1 cellular context compared by ENCODE assay signal in genomic region chr1:32666866-32667566, GRCh38.
A peak's percentile ranks its signal among the peaks of the same experiment; 100 is the strongest.
TF ChIP-seq lines count a peak whose summit lies in the region.

No MANE protein-coding gene starts in this region.

TF ChIP-seq in K562, 482 proteins besides CTCF, POLR2A, EP300 and RAD21 (continued from another document):
- TF ChIP-seq, protein P1, sequence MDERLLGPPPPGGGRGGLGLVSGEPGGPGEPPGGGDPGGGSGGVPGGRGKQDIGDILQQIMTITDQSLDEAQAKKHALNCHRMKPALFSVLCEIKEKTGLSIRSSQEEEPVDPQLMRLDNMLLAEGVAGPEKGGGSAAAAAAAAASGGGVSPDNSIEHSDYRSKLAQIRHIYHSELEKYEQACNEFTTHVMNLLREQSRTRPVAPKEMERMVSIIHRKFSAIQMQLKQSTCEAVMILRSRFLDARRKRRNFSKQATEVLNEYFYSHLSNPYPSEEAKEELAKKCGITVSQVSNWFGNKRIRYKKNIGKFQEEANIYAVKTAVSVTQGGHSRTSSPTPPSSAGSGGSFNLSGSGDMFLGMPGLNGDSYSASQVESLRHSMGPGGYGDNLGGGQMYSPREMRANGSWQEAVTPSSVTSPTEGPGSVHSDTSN (CRISPR knock-in tag; IDR thresholded peaks at IDR 0.05; ENCODE audit: low read depth), result no peak
- TF ChIP-seq, protein P1 (tag; conservative IDR thresholded peaks at IDR 0.05; ENCODE audit: low read depth), result 0 out of 2 replicates have a peak, but pooled peaks have one; percentile 37
- TF ChIP-seq HMG20B (CRISPR knock-in tag; IDR thresholded peaks at IDR 0.05), result no peak
- TF ChIP-seq ZNF830 (CRISPR knock-in tag; IDR thresholded peaks at IDR 0.05), result no peak
- no peak for TF ChIP-seq EP400 (IDR thresholded peaks at IDR 0.05)
- TF ChIP-seq NR2C2 (CRISPR knock-in tag; IDR thresholded peaks at IDR 0.05), result no peak
- TF ChIP-seq NR2C2 (tag; IDR thresholded peaks at IDR 0.05), result no peak
- no peak for TF ChIP-seq ZBTB8A (IDR thresholded peaks at IDR 0.05; ENCODE audit: partially characterized antibody)
- no peak for TF ChIP-seq KDM4B (IDR thresholded peaks at IDR 0.05; ENCODE audit: borderline replicate concordance in 2 of 2, low read depth in 1 of 2)
- TF ChIP-seq ERF (CRISPR knock-in tag; IDR thresholded peaks at IDR 0.05), result no peak
- TF ChIP-seq, protein P2, sequence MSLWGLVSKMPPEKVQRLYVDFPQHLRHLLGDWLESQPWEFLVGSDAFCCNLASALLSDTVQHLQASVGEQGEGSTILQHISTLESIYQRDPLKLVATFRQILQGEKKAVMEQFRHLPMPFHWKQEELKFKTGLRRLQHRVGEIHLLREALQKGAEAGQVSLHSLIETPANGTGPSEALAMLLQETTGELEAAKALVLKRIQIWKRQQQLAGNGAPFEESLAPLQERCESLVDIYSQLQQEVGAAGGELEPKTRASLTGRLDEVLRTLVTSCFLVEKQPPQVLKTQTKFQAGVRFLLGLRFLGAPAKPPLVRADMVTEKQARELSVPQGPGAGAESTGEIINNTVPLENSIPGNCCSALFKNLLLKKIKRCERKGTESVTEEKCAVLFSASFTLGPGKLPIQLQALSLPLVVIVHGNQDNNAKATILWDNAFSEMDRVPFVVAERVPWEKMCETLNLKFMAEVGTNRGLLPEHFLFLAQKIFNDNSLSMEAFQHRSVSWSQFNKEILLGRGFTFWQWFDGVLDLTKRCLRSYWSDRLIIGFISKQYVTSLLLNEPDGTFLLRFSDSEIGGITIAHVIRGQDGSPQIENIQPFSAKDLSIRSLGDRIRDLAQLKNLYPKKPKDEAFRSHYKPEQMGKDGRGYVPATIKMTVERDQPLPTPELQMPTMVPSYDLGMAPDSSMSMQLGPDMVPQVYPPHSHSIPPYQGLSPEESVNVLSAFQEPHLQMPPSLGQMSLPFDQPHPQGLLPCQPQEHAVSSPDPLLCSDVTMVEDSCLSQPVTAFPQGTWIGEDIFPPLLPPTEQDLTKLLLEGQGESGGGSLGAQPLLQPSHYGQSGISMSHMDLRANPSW (CRISPR knock-in tag; IDR thresholded peaks at IDR 0.05), result no peak
- TF ChIP-seq, protein P3, sequence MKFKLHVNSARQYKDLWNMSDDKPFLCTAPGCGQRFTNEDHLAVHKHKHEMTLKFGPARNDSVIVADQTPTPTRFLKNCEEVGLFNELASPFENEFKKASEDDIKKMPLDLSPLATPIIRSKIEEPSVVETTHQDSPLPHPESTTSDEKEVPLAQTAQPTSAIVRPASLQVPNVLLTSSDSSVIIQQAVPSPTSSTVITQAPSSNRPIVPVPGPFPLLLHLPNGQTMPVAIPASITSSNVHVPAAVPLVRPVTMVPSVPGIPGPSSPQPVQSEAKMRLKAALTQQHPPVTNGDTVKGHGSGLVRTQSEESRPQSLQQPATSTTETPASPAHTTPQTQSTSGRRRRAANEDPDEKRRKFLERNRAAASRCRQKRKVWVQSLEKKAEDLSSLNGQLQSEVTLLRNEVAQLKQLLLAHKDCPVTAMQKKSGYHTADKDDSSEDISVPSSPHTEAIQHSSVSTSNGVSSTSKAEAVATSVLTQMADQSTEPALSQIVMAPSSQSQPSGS (CRISPR knock-in tag; IDR thresholded peaks at IDR 0.05), result no peak
- TF ChIP-seq MLLT1 (IDR thresholded peaks at IDR 0.05), result no peak
- no peak for TF ChIP-seq ZNF121 (CRISPR knock-in tag; conservative IDR thresholded peaks at IDR 0.05)
- TF ChIP-seq, protein P4, sequence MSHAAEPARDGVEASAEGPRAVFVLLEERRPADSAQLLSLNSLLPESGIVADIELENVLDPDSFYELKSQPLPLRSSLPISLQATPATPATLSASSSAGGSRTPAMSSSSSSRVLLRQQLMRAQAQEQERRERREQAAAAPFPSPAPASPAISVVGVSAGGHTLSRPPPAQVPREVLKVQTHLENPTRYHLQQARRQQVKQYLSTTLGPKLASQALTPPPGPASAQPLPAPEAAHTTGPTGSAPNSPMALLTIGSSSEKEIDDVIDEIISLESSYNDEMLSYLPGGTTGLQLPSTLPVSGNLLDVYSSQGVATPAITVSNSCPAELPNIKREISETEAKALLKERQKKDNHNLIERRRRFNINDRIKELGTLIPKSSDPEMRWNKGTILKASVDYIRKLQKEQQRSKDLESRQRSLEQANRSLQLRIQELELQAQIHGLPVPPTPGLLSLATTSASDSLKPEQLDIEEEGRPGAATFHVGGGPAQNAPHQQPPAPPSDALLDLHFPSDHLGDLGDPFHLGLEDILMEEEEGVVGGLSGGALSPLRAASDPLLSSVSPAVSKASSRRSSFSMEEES (CRISPR knock-in tag; IDR thresholded peaks at IDR 0.05), result peak; percentile 79
- TF ChIP-seq, protein P5, sequence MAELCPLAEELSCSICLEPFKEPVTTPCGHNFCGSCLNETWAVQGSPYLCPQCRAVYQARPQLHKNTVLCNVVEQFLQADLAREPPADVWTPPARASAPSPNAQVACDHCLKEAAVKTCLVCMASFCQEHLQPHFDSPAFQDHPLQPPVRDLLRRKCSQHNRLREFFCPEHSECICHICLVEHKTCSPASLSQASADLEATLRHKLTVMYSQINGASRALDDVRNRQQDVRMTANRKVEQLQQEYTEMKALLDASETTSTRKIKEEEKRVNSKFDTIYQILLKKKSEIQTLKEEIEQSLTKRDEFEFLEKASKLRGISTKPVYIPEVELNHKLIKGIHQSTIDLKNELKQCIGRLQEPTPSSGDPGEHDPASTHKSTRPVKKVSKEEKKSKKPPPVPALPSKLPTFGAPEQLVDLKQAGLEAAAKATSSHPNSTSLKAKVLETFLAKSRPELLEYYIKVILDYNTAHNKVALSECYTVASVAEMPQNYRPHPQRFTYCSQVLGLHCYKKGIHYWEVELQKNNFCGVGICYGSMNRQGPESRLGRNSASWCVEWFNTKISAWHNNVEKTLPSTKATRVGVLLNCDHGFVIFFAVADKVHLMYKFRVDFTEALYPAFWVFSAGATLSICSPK (IDR thresholded peaks at IDR 0.05; ENCODE audit: borderline replicate concordance), result no peak
- peak; percentile 66 for TF ChIP-seq USF1 (CRISPR knock-in tag; IDR thresholded peaks at IDR 0.05)
- no peak for TF ChIP-seq ZNF584 (CRISPR knock-in tag; IDR thresholded peaks at IDR 0.05; ENCODE audit: low read depth)
- no peak for TF ChIP-seq ZBTB1 (CRISPR knock-in tag; IDR thresholded peaks at IDR 0.05; ENCODE audit: borderline replicate concordance, low read depth)
- no peak for TF ChIP-seq MXD1 (CRISPR knock-in tag; IDR thresholded peaks at IDR 0.05; ENCODE audit: borderline replicate concordance, poor library complexity, severe bottlenecking)
- TF ChIP-seq NR4A1 (CRISPR knock-in tag; IDR thresholded peaks at IDR 0.05), result no peak
- TF ChIP-seq NR4A1 (tag; IDR thresholded peaks at IDR 0.05), result no peak
- no peak for TF ChIP-seq ZNF140 (CRISPR knock-in tag; IDR thresholded peaks at IDR 0.05)
- no peak for TF ChIP-seq CREM (IDR thresholded peaks at IDR 0.05; ENCODE audit: low read depth)
- TF ChIP-seq ZNF174 (CRISPR knock-in tag; IDR thresholded peaks at IDR 0.05), result no peak
- TF ChIP-seq ZNF316 (IDR thresholded peaks at IDR 0.05), result peak; percentile 61
- TF ChIP-seq MAX (CRISPR knock-in tag; IDR thresholded peaks at IDR 0.05), result no peak
- no peak for TF ChIP-seq JUN (IDR thresholded peaks at IDR 0.05; ENCODE audit: borderline replicate concordance, low read depth, low read length)
- TF ChIP-seq JUN (CRISPR knock-in tag; IDR thresholded peaks at IDR 0.05; ENCODE audit: borderline replicate concordance), result no peak
- no peak for TF ChIP-seq NFIX (CRISPR knock-in tag; IDR thresholded peaks at IDR 0.05; ENCODE audit: low read depth)
- no peak for TF ChIP-seq ZNF3 (CRISPR knock-in tag; IDR thresholded peaks at IDR 0.05)
- TF ChIP-seq KAT8 (IDR thresholded peaks at IDR 0.05; ENCODE audit: low read depth), result no peak
- TF ChIP-seq PHB2 (IDR thresholded peaks at IDR 0.05; ENCODE audit: low read depth), result no peak
- peak; percentile 56 for TF ChIP-seq MAFK (IDR thresholded peaks at IDR 0.05; ENCODE audit: low read length)
- peak; percentile 37; the same call in 1 of the 2 replicates for TF ChIP-seq MAFG (tag; conservative IDR thresholded peaks at IDR 0.05)
